Comparison of ENCODE assay signal across 1 cellular context in genomic region chr17:41544497-41544896, GRCh38.
A peak's percentile ranks its signal among the peaks of the same experiment; 100 is the strongest.
TF ChIP-seq lines count a peak whose summit lies in the region.

No MANE protein-coding gene starts in this region.

TF ChIP-seq in H1, 55 proteins besides CTCF, POLR2A, EP300 and RAD21:
- peak; percentile 49 for TF ChIP-seq ASH2L (IDR thresholded peaks at IDR 0.05; ENCODE audit: low read length)
- no peak for TF ChIP-seq FOSL1 (IDR thresholded peaks at IDR 0.05; ENCODE audit: insufficient read depth, low read depth, low read length)
- TF ChIP-seq TBP (IDR thresholded peaks at IDR 0.05; ENCODE audit: low read depth, low read length) = no peak
- no peak for TF ChIP-seq CHD2 (IDR thresholded peaks at IDR 0.05; ENCODE audit: low read length)
